ENCODE assay signal across 2 cellular contexts in genomic region chr10:54665122-54665521, GRCh38.
TF ChIP-seq lines count a peak whose summit lies in the region.

No MANE protein-coding gene starts in this region.

TF ChIP-seq in IMR-90, 13 proteins besides CTCF, POLR2A, EP300 and RAD21:
- TF ChIP-seq MAZ (IDR thresholded peaks at IDR 0.05; ENCODE audit: borderline replicate concordance, low read depth, low read length) (no peak), CEBPB (IDR thresholded peaks at IDR 0.05; ENCODE audit: low read depth, low read length) (peak; percentile 70), MAFK (IDR thresholded peaks at IDR 0.05; ENCODE audit: low read depth, low read length) (no peak), MXI1 (IDR thresholded peaks at IDR 0.05; ENCODE audit: borderline replicate concordance, low read depth, low read length) (no peak), RCOR1 (IDR thresholded peaks at IDR 0.05; ENCODE audit: insufficient replicate concordance, low read length) (no peak), NFE2L2 (IDR thresholded peaks at IDR 0.05; ENCODE audit: low read depth, low read length) (no peak)
- TF ChIP-seq, protein P1, sequence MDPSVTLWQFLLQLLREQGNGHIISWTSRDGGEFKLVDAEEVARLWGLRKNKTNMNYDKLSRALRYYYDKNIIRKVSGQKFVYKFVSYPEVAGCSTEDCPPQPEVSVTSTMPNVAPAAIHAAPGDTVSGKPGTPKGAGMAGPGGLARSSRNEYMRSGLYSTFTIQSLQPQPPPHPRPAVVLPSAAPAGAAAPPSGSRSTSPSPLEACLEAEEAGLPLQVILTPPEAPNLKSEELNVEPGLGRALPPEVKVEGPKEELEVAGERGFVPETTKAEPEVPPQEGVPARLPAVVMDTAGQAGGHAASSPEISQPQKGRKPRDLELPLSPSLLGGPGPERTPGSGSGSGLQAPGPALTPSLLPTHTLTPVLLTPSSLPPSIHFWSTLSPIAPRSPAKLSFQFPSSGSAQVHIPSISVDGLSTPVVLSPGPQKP (IDR thresholded peaks at IDR 0.05; ENCODE audit: borderline replicate concordance, low read depth, low read length): no peak
TF ChIP-seq in IMR-90: peak in this region for 1.

TF ChIP-seq in H1, 55 proteins besides CTCF, POLR2A, EP300 and RAD21:
- no peak for TF ChIP-seq ATF3 (IDR thresholded peaks at IDR 0.05; ENCODE audit: insufficient read depth, low read depth, low read length)
- TF ChIP-seq CEBPB (IDR thresholded peaks at IDR 0.05; ENCODE audit: low read depth, low read length): peak; percentile 53; the same call in 1 of the 2 replicates
- no peak for TF ChIP-seq RNF2 (IDR thresholded peaks at IDR 0.05; ENCODE audit: borderline replicate concordance, low read depth, low read length, missing control alignments, poor library complexity, severe bottlenecking)
